11 cellular contexts compared by ENCODE assay signal in genomic region chr11:44427432-44427831, GRCh38.
DNase-seq lines count a peak whose midpoint lies in the region; ATAC-seq and TF ChIP-seq lines count a peak whose summit lies in the region.
"Had no signal": no experiment of that assay in that cellular context is flagged by ENCODE, and none has a peak within 500 bp of the region (broad histone marks: within the 10 kb centered on the region; RNA-seq: fewer than 3 reads in every experiment).

No MANE protein-coding gene starts in this region.

- H3K4me3 Mint-ChIP-seq in GM23338: no peak overlapping the region
- H3K4me3 Mint-ChIP-seq: CD4-positive, CD25-positive, alpha-beta regulatory T cell; stimulated activated naive CD8-positive, alpha-beta T cell treated with anti-CD3 and anti-CD28 coated beads, Interleukin-15, Interleukin-2, amounts not matched to agents 100 ng/mL and 50 ng/mL, for 24 hours had no signal

- no peaks in the 10 kb centered on the region for H3K79me2 ChIP-seq in GM23338 (replicated peaks; ENCODE audit: insufficient read depth)

- no peak overlapping the region for H3K4me2 ChIP-seq in GM23338

- no peaks in the 10 kb centered on the region for H3K9me2 ChIP-seq in GM23338 (ENCODE audit: insufficient read depth)

- no peak overlapping the region for H3K27ac ChIP-seq in GM23338 (ENCODE audit: low read depth)
- H3K27ac ChIP-seq in sigmoid colon: no peak overlapping the region

- no peaks in the 10 kb centered on the region for H3K9me3 Mint-ChIP-seq in GM23338
- H3K9me3 Mint-ChIP-seq: stimulated activated naive CD8-positive, alpha-beta T cell treated with anti-CD3 and anti-CD28 coated beads, Interleukin-15, Interleukin-2, amounts not matched to agents 100 ng/mL and 50 ng/mL, for 24 hours had no signal

- no peaks in the 10 kb centered on the region; the same call in 1 of the 2 replicates for H4K20me1 ChIP-seq in GM23338 (replicated peaks; ENCODE audit: insufficient read depth)

- H3K4me3 ChIP-seq in GM23338 (no peak overlapping the region), sigmoid colon (no peak overlapping the region)

- no peaks in the 10 kb centered on the region for H3K36me3 ChIP-seq in GM23338 (ENCODE audit: insufficient read depth)
- H3K36me3 ChIP-seq in sigmoid colon: no peaks in the 10 kb centered on the region

- no peak overlapping the region for H3K27ac Mint-ChIP-seq in GM23338
- H3K27ac Mint-ChIP-seq: stimulated activated naive CD8-positive, alpha-beta T cell treated with anti-CD3 and anti-CD28 coated beads, Interleukin-15, Interleukin-2, amounts not matched to agents 100 ng/mL and 50 ng/mL, for 24 hours had no signal

- no peaks in the 10 kb centered on the region for H3K4me1 Mint-ChIP-seq in GM23338
- H3K4me1 Mint-ChIP-seq: CD4-positive, CD25-positive, alpha-beta regulatory T cell had no signal

- no peak for TF ChIP-seq POLR2A in sigmoid colon (IDR thresholded peaks at IDR 0.05)

- TF ChIP-seq EP300 in sigmoid colon (IDR thresholded peaks at IDR 0.05): no peak

- intact Hi-C loops in sigmoid colon (cut with DNase I): no loop called here

- TF ChIP-seq CTCF in GM23338 (conservative IDR thresholded peaks at IDR 0.05; ENCODE audit: low read depth in 2 of 2): peak; percentile 75 to 86
- no peak for TF ChIP-seq CTCF in omental fat pad (IDR thresholded peaks at IDR 0.05)
- no peak for TF ChIP-seq CTCF in sigmoid colon (IDR thresholded peaks at IDR 0.05)

- DNase-seq in SKM-1 treated with dmso at 0.1 percent for 144 hours (lab: John Stamatoyannopoulos, UW; ENCODE audit: unreplicated experiment) (peak; percentile 13), SKM-1 (lab: John Stamatoyannopoulos, UW; ENCODE audit: unreplicated experiment) (no peak), GM23338 (ENCODE audit: low spot score) (peak; percentile 83), UCSD-AML1 (lab: John Stamatoyannopoulos, UW; ENCODE audit: unreplicated experiment) (peak; percentile 36), iPS-NIHi7 (ENCODE audit: extremely low spot score) (peak; percentile 78), omental fat pad (ENCODE audit: low spot score) (no peak), sigmoid colon (no peak)
- DNase-seq: NCI-H2107 had no signal

- peak overlapping the region; percentile 38; the same call in 1 of the 2 replicates for H2AFZ ChIP-seq in GM23338

- ATAC-seq in GM23338 (peak; percentile 95), omental fat pad (ENCODE audit: low FRiP score) (no peak), HG02623 (IDR thresholded peaks at IDR 0.05; ENCODE audit: unreplicated experiment) (no peak)

- H3F3A ChIP-seq in GM23338 (replicated peaks; ENCODE audit: low read depth): no peaks in the 10 kb centered on the region

- 50 to 56% methylated on average over 8 of the region's 8 CpGs for WGBS in sigmoid colon, 2 donors

- no peaks in the 10 kb centered on the region for H3K4me1 ChIP-seq in GM23338 (ENCODE audit: insufficient read depth)
- no peaks in the 10 kb centered on the region for H3K4me1 ChIP-seq in sigmoid colon

- 0 out of 2 replicates have a peak, but pooled peaks cover 2% of the 10 kb centered on the region for H3K27me3 ChIP-seq in GM23338 (ENCODE audit: insufficient read depth)
- peaks cover 0 to 18% (median 0%) of the 10 kb centered on the region in 3 donors for H3K27me3 ChIP-seq in sigmoid colon

- peaks cover 7% of the 10 kb centered on the region for H3K27me3 Mint-ChIP-seq in GM23338 (ENCODE audit: insufficient read depth, low read depth, poor library complexity)

- H3K9me3 ChIP-seq in sigmoid colon: peaks cover 0 to 2% (median 0%) of the 10 kb centered on the region in 4 donors

- H3K36me3 Mint-ChIP-seq in GM23338 (ENCODE audit: low read depth): no peaks in the 10 kb centered on the region
- H3K36me3 Mint-ChIP-seq: CD4-positive, CD25-positive, alpha-beta regulatory T cell had no signal

TF ChIP-seq in GM23338, 12 proteins besides CTCF, POLR2A, EP300 and RAD21 (continues in another document):
- TF ChIP-seq, protein P1, sequence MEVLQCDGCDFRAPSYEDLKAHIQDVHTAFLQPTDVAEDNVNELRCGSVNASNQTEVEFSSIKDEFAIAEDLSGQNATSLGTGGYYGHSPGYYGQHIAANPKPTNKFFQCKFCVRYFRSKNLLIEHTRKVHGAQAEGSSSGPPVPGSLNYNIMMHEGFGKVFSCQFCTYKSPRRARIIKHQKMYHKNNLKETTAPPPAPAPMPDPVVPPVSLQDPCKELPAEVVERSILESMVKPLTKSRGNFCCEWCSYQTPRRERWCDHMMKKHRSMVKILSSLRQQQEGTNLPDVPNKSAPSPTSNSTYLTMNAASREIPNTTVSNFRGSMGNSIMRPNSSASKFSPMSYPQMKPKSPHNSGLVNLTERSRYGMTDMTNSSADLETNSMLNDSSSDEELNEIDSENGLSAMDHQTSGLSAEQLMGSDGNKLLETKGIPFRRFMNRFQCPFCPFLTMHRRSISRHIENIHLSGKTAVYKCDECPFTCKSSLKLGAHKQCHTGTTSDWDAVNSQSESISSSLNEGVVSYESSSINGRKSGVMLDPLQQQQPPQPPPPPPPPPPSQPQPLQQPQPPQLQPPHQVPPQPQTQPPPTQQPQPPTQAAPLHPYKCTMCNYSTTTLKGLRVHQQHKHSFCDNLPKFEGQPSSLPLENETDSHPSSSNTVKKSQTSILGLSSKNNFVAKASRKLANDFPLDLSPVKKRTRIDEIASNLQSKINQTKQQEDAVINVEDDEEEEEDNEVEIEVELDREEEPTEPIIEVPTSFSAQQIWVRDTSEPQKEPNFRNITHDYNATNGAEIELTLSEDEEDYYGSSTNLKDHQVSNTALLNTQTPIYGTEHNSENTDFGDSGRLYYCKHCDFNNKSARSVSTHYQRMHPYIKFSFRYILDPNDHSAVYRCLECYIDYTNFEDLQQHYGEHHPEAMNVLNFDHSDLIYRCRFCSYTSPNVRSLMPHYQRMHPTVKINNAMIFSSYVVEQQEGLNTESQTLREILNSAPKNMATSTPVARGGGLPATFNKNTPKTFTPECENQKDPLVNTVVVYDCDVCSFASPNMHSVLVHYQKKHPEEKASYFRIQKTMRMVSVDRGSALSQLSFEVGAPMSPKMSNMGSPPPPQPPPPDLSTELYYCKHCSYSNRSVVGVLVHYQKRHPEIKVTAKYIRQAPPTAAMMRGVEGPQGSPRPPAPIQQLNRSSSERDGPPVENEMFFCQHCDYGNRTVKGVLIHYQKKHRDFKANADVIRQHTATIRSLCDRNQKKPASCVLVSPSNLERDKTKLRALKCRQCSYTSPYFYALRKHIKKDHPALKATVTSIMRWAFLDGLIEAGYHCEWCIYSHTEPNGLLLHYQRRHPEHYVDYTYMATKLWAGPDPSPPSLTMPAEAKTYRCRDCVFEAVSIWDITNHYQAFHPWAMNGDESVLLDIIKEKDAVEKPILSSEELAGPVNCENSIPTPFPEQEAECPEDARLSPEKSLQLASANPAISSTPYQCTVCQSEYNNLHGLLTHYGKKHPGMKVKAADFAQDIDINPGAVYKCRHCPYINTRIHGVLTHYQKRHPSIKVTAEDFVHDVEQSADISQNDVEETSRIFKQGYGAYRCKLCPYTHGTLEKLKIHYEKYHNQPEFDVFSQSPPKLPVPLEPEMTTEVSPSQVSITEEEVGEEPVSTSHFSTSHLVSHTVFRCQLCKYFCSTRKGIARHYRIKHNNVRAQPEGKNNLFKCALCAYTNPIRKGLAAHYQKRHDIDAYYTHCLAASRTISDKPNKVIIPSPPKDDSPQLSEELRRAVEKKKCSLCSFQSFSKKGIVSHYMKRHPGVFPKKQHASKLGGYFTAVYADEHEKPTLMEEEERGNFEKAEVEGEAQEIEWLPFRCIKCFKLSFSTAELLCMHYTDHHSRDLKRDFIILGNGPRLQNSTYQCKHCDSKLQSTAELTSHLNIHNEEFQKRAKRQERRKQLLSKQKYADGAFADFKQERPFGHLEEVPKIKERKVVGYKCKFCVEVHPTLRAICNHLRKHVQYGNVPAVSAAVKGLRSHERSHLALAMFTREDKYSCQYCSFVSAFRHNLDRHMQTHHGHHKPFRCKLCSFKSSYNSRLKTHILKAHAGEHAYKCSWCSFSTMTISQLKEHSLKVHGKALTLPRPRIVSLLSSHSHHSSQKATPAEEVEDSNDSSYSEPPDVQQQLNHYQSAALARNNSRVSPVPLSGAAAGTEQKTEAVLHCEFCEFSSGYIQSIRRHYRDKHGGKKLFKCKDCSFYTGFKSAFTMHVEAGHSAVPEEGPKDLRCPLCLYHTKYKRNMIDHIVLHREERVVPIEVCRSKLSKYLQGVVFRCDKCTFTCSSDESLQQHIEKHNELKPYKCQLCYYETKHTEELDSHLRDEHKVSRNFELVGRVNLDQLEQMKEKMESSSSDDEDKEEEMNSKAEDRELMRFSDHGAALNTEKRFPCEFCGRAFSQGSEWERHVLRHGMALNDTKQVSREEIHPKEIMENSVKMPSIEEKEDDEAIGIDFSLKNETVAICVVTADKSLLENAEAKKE (CRISPR knock-in tag; IDR thresholded peaks at IDR 0.05): no peak
- no peak for TF ChIP-seq EZH2phosphoT487 (IDR thresholded peaks at IDR 0.05; ENCODE audit: unreplicated experiment)
- no peak for TF ChIP-seq ZNF114 (CRISPR knock-in tag; IDR thresholded peaks at IDR 0.05)
- no peak for TF ChIP-seq CREB1 (CRISPR knock-in tag; IDR thresholded peaks at IDR 0.05; ENCODE audit: low read depth)
- TF ChIP-seq ETS1 (IDR thresholded peaks at IDR 0.05): no peak
- no peak for TF ChIP-seq POLR2AphosphoS5 (IDR thresholded peaks at IDR 0.05; ENCODE audit: low read depth)
- TF ChIP-seq ZNF331 (CRISPR knock-in tag; IDR thresholded peaks at IDR 0.05; ENCODE audit: low read depth): no peak
- no peak for TF ChIP-seq STAT1 (IDR thresholded peaks at IDR 0.05; ENCODE audit: unreplicated experiment)

Comparison
In these comparisons a context has a peak if more than half of its experiments do, and no peak if none do; other contexts are left out.
1. DNase-seq: peak in SKM-1 treated with dmso at 0.1 percent for 144 hours (single experiment), GM23338 (single experiment), UCSD-AML1 (single experiment) and iPS-NIHi7 (single experiment); none in SKM-1 (single experiment), omental fat pad (single experiment) and sigmoid colon (single experiment).
2. CTCF ChIP-seq: peak in GM23338 (2 of 2); none in omental fat pad (0 of 3) and sigmoid colon (0 of 4).